Comparison of ENCODE assay signal across 25 cellular contexts in genomic region chrX:150530821-150531220, GRCh38.
"Had no signal": no experiment of that assay in that cellular context is flagged by ENCODE, and none has a peak within 500 bp of the region (broad histone marks: within the 10 kb centered on the region; RNA-seq: fewer than 3 reads in every experiment).

No MANE protein-coding gene starts in this region.

- H3K4me1 ChIP-seq: neural progenitor cell, psoas muscle, right lobe of liver, sigmoid colon, suprapubic skin, transverse colon, upper lobe of right lung, uterus had no signal

- H3K27ac ChIP-seq: neural progenitor cell, ovary, parathyroid adenoma, psoas muscle, right lobe of liver, sigmoid colon, suprapubic skin, testis, transverse colon, upper lobe of right lung, uterus had no signal

- DNase-seq: natural killer cell; occipital lobe; ovary; psoas muscle; right cardiac atrium; right lobe of liver; sigmoid colon; small intestine; stimulated activated CD4-positive, alpha-beta T cell treated with anti-CD3 and anti-CD28 coated beads, Interleukin-15, amount 100 ng/mL, for 24 hours; stimulated activated CD4-positive, alpha-beta T cell treated with anti-CD3 and anti-CD28 coated beads, Interleukin-2, amount 100 ng/mL, for 24 hours; stimulated activated CD4-positive, alpha-beta T cell treated with anti-CD3 and anti-CD28 coated beads, Interleukin-2, amount 100 ng/mL, for 48 hours; stimulated activated CD4-positive, alpha-beta T cell treated with anti-CD3 and anti-CD28 coated beads, Interleukin-4, amount 100 ng/mL, for 24 hours; stimulated activated CD8-positive, alpha-beta memory T cell treated with anti-CD3 and anti-CD28 coated beads, Interleukin-4, amount 100 ng/mL, for 48 hours; stimulated activated naive CD4-positive, alpha-beta T cell; stimulated activated naive CD8-positive, alpha-beta T cell treated with anti-CD3 and anti-CD28 coated beads, Interleukin-15, amount 100 ng/mL, for 72 hours; stimulated activated naive CD8-positive, alpha-beta T cell treated with anti-CD3 and anti-CD28 coated beads, Interleukin-15, Interleukin-2, amounts not matched to agents 100 U/mL and 50 U/mL, for 24 hours; testis; transverse colon; upper lobe of right lung; uterus had no signal

- ATAC-seq: natural killer cell; psoas muscle; right cardiac atrium; right lobe of liver; stimulated activated memory B cell treated with anti-CD40 and anti-IgM and Interleukin-4, amounts not matched to agents 10 μg/mL and 1 μg/mL and 100 μg/mL, for 72 hours; stimulated activated naive CD8-positive, alpha-beta T cell treated with anti-CD3 and anti-CD28 coated beads, Interleukin-15, amount 100 ng/mL, for 72 hours; stimulated activated naive CD8-positive, alpha-beta T cell treated with anti-CD3 and anti-CD28 coated beads, Interleukin-15, Interleukin-2, amounts not matched to agents 100 U/mL and 50 U/mL, for 24 hours; upper lobe of right lung had no signal

- H3K27me3 ChIP-seq: neural progenitor cell, ovary, right lobe of liver, sigmoid colon, suprapubic skin, testis, tibial artery, transverse colon, upper lobe of right lung, uterus had no signal
